ENCODE assay signal across 24 cellular contexts in the genomic region with DNA sequence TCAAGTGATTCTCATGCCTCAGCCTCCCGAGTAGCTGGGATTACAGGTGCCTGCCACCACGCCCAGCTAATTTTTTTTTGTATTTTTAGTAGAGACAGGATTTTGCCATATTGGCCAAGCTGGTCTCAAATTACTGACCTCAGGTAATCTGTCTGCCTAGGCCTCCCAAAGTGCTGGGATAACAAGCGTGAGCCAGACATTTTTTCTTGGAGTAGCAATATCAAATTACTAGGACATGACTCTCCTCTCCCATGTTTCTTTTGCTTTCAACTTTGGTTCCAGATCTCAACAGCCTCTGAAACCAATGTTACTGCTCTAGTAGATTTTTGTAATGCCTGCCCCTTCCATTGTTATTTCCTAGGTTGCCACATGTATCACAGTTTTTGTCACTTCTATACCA.
"Had no signal": no experiment of that assay in that cellular context is flagged by ENCODE, and none has a peak within 500 bp of the region (broad histone marks: within the 10 kb centered on the region; RNA-seq: fewer than 3 reads in every experiment).

No MANE protein-coding gene starts in this region.

- DNase-seq: cortex of kidney; dorsolateral prefrontal cortex; effector CD8-positive, alpha-beta T cell; foreskin melanocyte; head of caudate nucleus; kidney; left cardiac atrium; left ventricle myocardium inferior; lower lobe of right lung; mesenchymal stem cell; midbrain; naive B cell; psoas muscle; retina; spleen; stimulated activated CD4-positive, alpha-beta T cell treated with anti-CD3 and anti-CD28 coated beads, Interleukin-2, amount 100 ng/mL, for 24 hours; stimulated activated CD4-positive, alpha-beta T cell treated with anti-CD3 and anti-CD28 coated beads, Interleukin-4, amount 100 ng/mL, for 4 hours; stimulated activated naive B cell treated with anti-CD40 and anti-IgM and Interleukin-4, amounts not matched to agents 10 μg/mL and 1 μg/mL and 100 μg/mL, for 72 hours; stimulated activated naive CD8-positive, alpha-beta T cell treated with anti-CD3 and anti-CD28 coated beads, Interleukin-15, amount 100 ng/mL, for 72 hours; testis had no signal

- H3K4me3 ChIP-seq: dorsolateral prefrontal cortex, hepatocyte, left ventricle myocardium inferior, lower lobe of right lung, psoas muscle, spleen, testis, tibial nerve had no signal

- H3K9me3 ChIP-seq: left ventricle myocardium inferior, lower lobe of right lung, psoas muscle, spleen, testis, tibial nerve had no signal

- ATAC-seq: left cardiac atrium; lower lobe of right lung; psoas muscle; sciatic nerve; stimulated activated naive B cell treated with anti-CD40 and anti-IgM and Interleukin-4, amounts not matched to agents 10 μg/mL and 1 μg/mL and 100 μg/mL, for 72 hours; stimulated activated naive CD8-positive, alpha-beta T cell treated with anti-CD3 and anti-CD28 coated beads, Interleukin-15, amount 100 ng/mL, for 72 hours had no signal

- H3K4me1 ChIP-seq: left ventricle myocardium inferior, lower lobe of right lung, parathyroid adenoma, psoas muscle, spleen, testis, tibial nerve had no signal

- H3K27ac ChIP-seq: dorsolateral prefrontal cortex, left ventricle myocardium inferior, lower lobe of right lung, parathyroid adenoma, psoas muscle, spleen, testis, tibial nerve had no signal

- H3K36me3 ChIP-seq: left ventricle myocardium inferior, lower lobe of right lung, spleen, tibial nerve had no signal
